ENCODE assay signal across 21 cellular contexts in genomic region chr20:62135573-62136266, GRCh38. TPM values are rescaled to one million over a fixed set of nuclear protein-coding genes. Genes with fewer than 3 reads are reported as not detected.
DNase-seq lines count a peak whose midpoint lies in the region; ATAC-seq and TF ChIP-seq lines count a peak whose summit lies in the region.
"Had no signal": no experiment of that assay in that cellular context is flagged by ENCODE, and none has a peak within 500 bp of the region (broad histone marks: within the 10 kb centered on the region; RNA-seq: fewer than 3 reads in every experiment).

No MANE protein-coding gene starts in this region.

- no TSS peak for BruUV-seq in MCF 10A (replicated peaks; lab: Mats Ljungman, UMichigan)

- intact Hi-C loops in MCF 10A (cut with micrococcal nuclease) (loop anchor here (1.0 kb wide), 1 partner anchor 124 kb away; no protein-coding TSS in a partner anchor), breast epithelium (cut with DNase I; ENCODE audit: low total_unique reads) (no loop called here)
- intact Hi-C loops in CD4-positive, alpha-beta memory T cell (cut with micrococcal nuclease), result loop anchor here (2.0 to 5.0 kb wide), 3 partner anchors 69 to 247 kb away; no protein-coding TSS in a partner anchor

- POLR2A ChIA-PET in MCF 10A (lab: Yijun Ruan, JAX), result interaction anchor here (0.6 to 6.1 kb wide), 5 partner anchors 9 to 171 kb away, joined by 3 to 72 read pairs (median 3); partner anchors contain the start of gene LSM14B
- POLR2A ChIA-PET in CD4-positive, alpha-beta memory T cell (lab: Charles Lee; ENCODE audit: partially characterized antibody), result interaction anchor here (1.1 to 3.1 kb wide), 7 partner anchors 9 to 125 kb away, joined by 3 to 22 read pairs (median 15); partner anchors contain the start of gene LSM14B

- peaks cover 41% of the 10 kb centered on the region for H3K4me1 Mint-ChIP-seq in central memory CD8-positive, alpha-beta T cell
- peaks cover 6% of the 10 kb centered on the region for H3K4me1 Mint-ChIP-seq in neural crest cell
- peaks cover 15% of the 10 kb centered on the region for H3K4me1 Mint-ChIP-seq in MCF 10A (ENCODE audit: insufficient read depth, unreplicated experiment)
- H3K4me1 Mint-ChIP-seq in CD4-positive, alpha-beta memory T cell, result peaks cover 25 to 56% (median 35%) of the 10 kb centered on the region in 4 donors

- H3K27me3 ChIP-seq in ACC112 (ENCODE audit: insufficient read depth, low read length) (no peaks in the 10 kb centered on the region), breast epithelium (no peaks in the 10 kb centered on the region)
- H3K27me3 ChIP-seq in CD4-positive, alpha-beta memory T cell (ENCODE audit: insufficient read depth, low read length), result no peaks in the 10 kb centered on the region
- H3K27me3 ChIP-seq: right atrium auricular region had no signal

- peak; percentile 25 for TF ChIP-seq POLR2A in GM18505 (IDR thresholded peaks at IDR 0.05; ENCODE audit: borderline replicate concordance, extremely low read depth, insufficient read depth, insufficient read length)
- no peak for TF ChIP-seq POLR2A in breast epithelium (IDR thresholded peaks at IDR 0.05)

- no peaks in the 10 kb centered on the region for H3K9me3 ChIP-seq in breast epithelium
- H3K9me3 ChIP-seq in CD4-positive, alpha-beta memory T cell (ENCODE audit: control insufficient read depth in 1 of 2, low read length in 2 of 2), result no peaks in the 10 kb centered on the region
- H3K9me3 ChIP-seq: HAP-1, right atrium auricular region had no signal

- DNase-seq in central memory CD8-positive, alpha-beta T cell (ENCODE audit: low spot score in 2 of 2), result no peak
- no peak for DNase-seq in neural crest cell (ENCODE audit: low read depth, low spot score)
- no peak for DNase-seq in MCF 10A (ENCODE audit: unreplicated experiment)
- DNase-seq in breast epithelium (ENCODE audit: low spot score in 2 of 2), result no peak
- no peak for DNase-seq in CD4-positive, alpha-beta memory T cell
- DNase-seq: cerebellar nuclear complex; COR-L47; EL; KBM-7; NCI-H1048; NCI-H2081; stimulated activated naive CD4-positive, alpha-beta T cell; T-cell had no signal

- ATAC-seq in GM18505 (IDR thresholded peaks at IDR 0.05; ENCODE audit: unreplicated experiment) (no peak), GM21723 (IDR thresholded peaks at IDR 0.05; ENCODE audit: unreplicated experiment) (no peak)
- ATAC-seq in central memory CD8-positive, alpha-beta T cell (replicated peaks; ENCODE audit: extremely low read depth, poor library complexity, severe bottlenecking), result no peak

- H3K4me3 ChIP-seq in ACC112 (ENCODE audit: low read depth, low read length) (no peak overlapping the region), breast epithelium (no peak overlapping the region)
- no peak overlapping the region for H3K4me3 ChIP-seq in CD4-positive, alpha-beta memory T cell (ENCODE audit: low read length in 2 of 2)
- H3K4me3 ChIP-seq: HAP-1, right atrium auricular region had no signal

- TF ChIP-seq CTCF in neural crest cell (conservative IDR thresholded peaks at IDR 0.05), result no peak
- TF ChIP-seq CTCF in MCF 10A (IDR thresholded peaks at IDR 0.05; ENCODE audit: unreplicated experiment), result no peak
- TF ChIP-seq CTCF in breast epithelium (IDR thresholded peaks at IDR 0.05), result no peak

- peaks cover 20% of the 10 kb centered on the region for H3K79me2 ChIP-seq in ACC112 (ENCODE audit: control insufficient read depth, insufficient read depth, low read length, unreplicated experiment)

- H3K4me3 Mint-ChIP-seq in central memory CD8-positive, alpha-beta T cell, result no peak overlapping the region
- H3K4me3 Mint-ChIP-seq in neural crest cell (peak overlapping the region; percentile 67), MCF 10A (ENCODE audit: unreplicated experiment) (no peak overlapping the region)
- H3K4me3 Mint-ChIP-seq in CD4-positive, alpha-beta memory T cell, result no peak overlapping the region
- H3K4me3 Mint-ChIP-seq: T-cell, type B pancreatic cell had no signal

- peaks cover 76% of the 10 kb centered on the region for H3K36me3 Mint-ChIP-seq in central memory CD8-positive, alpha-beta T cell (ENCODE audit: insufficient read depth)
- H3K36me3 Mint-ChIP-seq in neural crest cell (ENCODE audit: low read depth), result peaks cover 29% of the 10 kb centered on the region
- H3K36me3 Mint-ChIP-seq in MCF 10A (ENCODE audit: insufficient read depth, unreplicated experiment), result peaks cover 96% of the 10 kb centered on the region
- peaks cover 42 to 89% of the 10 kb centered on the region in 2 donors for H3K36me3 Mint-ChIP-seq in CD4-positive, alpha-beta memory T cell

- H3K4me1 ChIP-seq in ACC112 (ENCODE audit: control insufficient read depth, insufficient read depth, low read length, unreplicated experiment), result peaks cover 22% of the 10 kb centered on the region
- H3K4me1 ChIP-seq in breast epithelium, result no peaks in the 10 kb centered on the region
- peaks cover 11% of the 10 kb centered on the region for H3K4me1 ChIP-seq in CD4-positive, alpha-beta memory T cell (ENCODE audit: insufficient read depth, low read length)
- H3K4me1 ChIP-seq: HAP-1 had no signal

- peak overlapping the region; percentile 38 for H3K27ac Mint-ChIP-seq in central memory CD8-positive, alpha-beta T cell (ENCODE audit: low read depth)
- H3K27ac Mint-ChIP-seq in neural crest cell (ENCODE audit: unreplicated experiment) (no peak overlapping the region), MCF 10A (ENCODE audit: low read depth, unreplicated experiment) (no peak overlapping the region)
- peak overlapping the region in 2 of 7 donors; percentile 51 to 53 for H3K27ac Mint-ChIP-seq in CD4-positive, alpha-beta memory T cell
- H3K27ac Mint-ChIP-seq: activated T-helper 2 cell treated with anti-CD3 and anti-CD28 coated beads, Interferon-gamma antibody, Interleukin-2, Interleukin-4, amounts not matched to agents 10 μg/mL and 5 μg/mL and 100 μg/mL, durations not matched to agents 14 hours and 24 hours and 36 hours had no signal

- H3K27me3 Mint-ChIP-seq in central memory CD8-positive, alpha-beta T cell, result no peaks in the 10 kb centered on the region
- H3K27me3 Mint-ChIP-seq in neural crest cell (ENCODE audit: low read depth), result no peaks in the 10 kb centered on the region
- H3K27me3 Mint-ChIP-seq in MCF 10A (ENCODE audit: insufficient read depth, unreplicated experiment), result no peaks in the 10 kb centered on the region
- no peaks in the 10 kb centered on the region for H3K27me3 Mint-ChIP-seq in CD4-positive, alpha-beta memory T cell
- H3K27me3 Mint-ChIP-seq: T-cell, type B pancreatic cell had no signal

- H3K27ac ChIP-seq in ACC112 (ENCODE audit: low read depth, low read length) (peak overlapping the region; percentile 72), breast epithelium (peak overlapping the region in 1 of 2 donors; percentile 25)
- no peak overlapping the region for H3K27ac ChIP-seq in CD4-positive, alpha-beta memory T cell (ENCODE audit: low read depth, low read length)
- H3K27ac ChIP-seq: HL-60 had no signal

- CTCF ChIA-PET in MCF 10A (lab: Yijun Ruan, JAX), result interaction anchor here (0.6 to 6.0 kb wide), 10 partner anchors 9 to 598 kb away, joined by 3 to 62 read pairs (median 5); no protein-coding TSS in a partner anchor
- CTCF ChIA-PET in CD4-positive, alpha-beta memory T cell (lab: Charles Lee; ENCODE audit: partially characterized antibody), result interaction anchor here (0.7 to 6.8 kb wide), 13 partner anchors 9 to 125 kb away, joined by 3 to 114 read pairs (median 6); partner anchors contain the start of genes LSM14B and TAF4

- no peak overlapping the region for H2AFZ ChIP-seq in ACC112 (ENCODE audit: low read length, unreplicated experiment)

- H3K9me3 Mint-ChIP-seq in central memory CD8-positive, alpha-beta T cell, result no peaks in the 10 kb centered on the region
- H3K9me3 Mint-ChIP-seq in neural crest cell (no peaks in the 10 kb centered on the region), MCF 10A (ENCODE audit: unreplicated experiment) (no peaks in the 10 kb centered on the region)
- no peaks in the 10 kb centered on the region for H3K9me3 Mint-ChIP-seq in CD4-positive, alpha-beta memory T cell
- H3K9me3 Mint-ChIP-seq: activated T-helper 2 cell treated with anti-CD3 and anti-CD28 coated beads, Interferon-gamma antibody, Interleukin-2, Interleukin-4, amounts not matched to agents 10 μg/mL and 5 μg/mL and 100 μg/mL, durations not matched to agents 14 hours and 24 hours and 36 hours; T-cell; type B pancreatic cell had no signal

- H3K36me3 ChIP-seq in ACC112 (ENCODE audit: insufficient read depth, low read length) (peaks cover 33% of the 10 kb centered on the region), breast epithelium (peaks cover 22% of the 10 kb centered on the region)
- H3K36me3 ChIP-seq in CD4-positive, alpha-beta memory T cell (ENCODE audit: insufficient read depth, low read length), result peaks cover 88% of the 10 kb centered on the region

RNA-seq across cellular contexts. Expression of gene PSMA7, which starts 7.5 kb away (rescaled TPM):
- 318 and 322 TPM in 2 replicates for total RNA-seq in neural crest cell
- total RNA-seq in MCF 10A (2022), result 362 and 419 TPM in 2 replicates
- 100 to 1,000 TPM; 200 to 579 (median 380) TPM for total RNA-seq in breast epithelium
- total RNA-seq in CD4-positive, alpha-beta memory T cell, result 100 to 1,000 TPM; 182 to 190 TPM
- polyA plus RNA-seq in CD4-positive, alpha-beta memory T cell, result 100 to 1,000 TPM; 437 to 598 TPM

RNA-seq across cellular contexts. Expression of gene SS18L1, which starts 7.8 kb away (rescaled TPM):
- total RNA-seq in neural crest cell (29.6 and 30.0 TPM in 2 replicates), MCF 10A (2022) (16.1 and 17.9 TPM in 2 replicates), breast epithelium (10 to 100 TPM; 12.5 to 18.4 (median 14.4) TPM)
- 10 to 100 TPM; 22.7 to 24.8 TPM for total RNA-seq in CD4-positive, alpha-beta memory T cell
- 1 to 10 TPM in 1 of 2 donors, under 1 TPM in 1; 0.71 to 1.4 TPM for polyA plus RNA-seq in CD4-positive, alpha-beta memory T cell

RNA-seq across cellular contexts. Expression of gene LSM14B, which starts 13.4 kb away (rescaled TPM):
- total RNA-seq in neural crest cell, result 97.1 TPM in 2 replicates
- total RNA-seq in MCF 10A (2022), result 33.3 and 35.1 TPM in 2 replicates
- 10 to 100 TPM; 20.6 to 26.5 (median 25.6) TPM for total RNA-seq in breast epithelium
- 10 to 100 TPM; 48.5 to 50.3 TPM for total RNA-seq in CD4-positive, alpha-beta memory T cell
- polyA plus RNA-seq in CD4-positive, alpha-beta memory T cell, result 1 to 10 TPM in 1 of 2 donors, under 1 TPM in 1; 0.78 to 1.2 TPM

RNA-seq across cellular contexts. Expression of gene MTG2, which starts 47.1 kb away (rescaled TPM):
- total RNA-seq in neural crest cell (32.9 and 34.6 TPM in 2 replicates), MCF 10A (2022) (46.9 and 61.0 TPM in 2 replicates), breast epithelium (10 to 100 TPM; 16.3 to 32.1 (median 25.6) TPM)
- total RNA-seq in CD4-positive, alpha-beta memory T cell, result 10 to 100 TPM; 48.5 to 50.7 TPM
- 10 to 100 TPM; 15.9 to 23.9 TPM for polyA plus RNA-seq in CD4-positive, alpha-beta memory T cell
